In the genomic region with DNA sequence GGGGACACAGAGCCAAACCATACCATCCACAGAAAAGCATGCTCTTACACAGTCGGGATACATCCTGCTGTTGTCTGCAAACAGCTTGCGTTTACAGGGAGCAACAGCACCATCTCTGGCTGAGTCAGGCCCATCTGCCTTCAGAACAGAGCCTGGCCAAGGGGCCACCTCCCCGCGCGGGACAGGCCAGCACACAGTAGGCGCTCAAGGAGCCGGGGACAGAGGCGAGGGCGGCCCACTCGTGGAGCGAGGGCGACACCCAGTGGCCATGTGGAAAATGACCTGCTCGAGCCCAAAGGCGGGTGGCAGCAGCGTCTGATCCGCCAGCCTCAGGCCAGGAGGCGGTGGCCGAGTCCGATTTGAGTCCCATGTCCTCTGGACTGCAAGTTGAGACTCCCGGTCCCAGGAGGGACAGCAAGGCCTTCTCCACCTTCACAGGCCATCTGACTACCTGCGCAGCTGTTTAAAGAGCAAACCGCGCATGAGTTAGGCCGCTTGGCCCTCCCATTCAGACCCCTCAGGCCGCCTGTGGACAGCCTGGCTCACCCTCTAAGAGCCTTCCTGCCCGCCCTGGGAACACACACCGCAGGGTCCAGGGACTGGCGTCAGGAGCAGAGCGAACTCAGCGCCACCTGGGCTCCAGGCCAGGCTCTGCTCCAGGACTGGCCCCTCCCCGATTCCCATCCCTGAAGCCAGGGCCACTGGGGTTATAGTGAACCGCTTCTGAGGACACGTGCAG, we compare ENCODE assay signal across 1 cellular context.
TF ChIP-seq lines count a peak whose summit lies in the region.

No MANE protein-coding gene starts in this region.

TF ChIP-seq in HepG2, 621 proteins besides CTCF, POLR2A, EP300 and RAD21 (continued from another document and continues in another):
- TF ChIP-seq, protein P1, sequence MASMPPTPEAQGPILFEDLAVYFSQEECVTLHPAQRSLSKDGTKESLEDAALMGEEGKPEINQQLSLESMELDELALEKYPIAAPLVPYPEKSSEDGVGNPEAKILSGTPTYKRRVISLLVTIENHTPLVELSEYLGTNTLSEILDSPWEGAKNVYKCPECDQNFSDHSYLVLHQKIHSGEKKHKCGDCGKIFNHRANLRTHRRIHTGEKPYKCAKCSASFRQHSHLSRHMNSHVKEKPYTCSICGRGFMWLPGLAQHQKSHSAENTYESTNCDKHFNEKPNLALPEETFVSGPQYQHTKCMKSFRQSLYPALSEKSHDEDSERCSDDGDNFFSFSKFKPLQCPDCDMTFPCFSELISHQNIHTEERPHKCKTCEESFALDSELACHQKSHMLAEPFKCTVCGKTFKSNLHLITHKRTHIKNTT (CRISPR knock-in tag; IDR thresholded peaks at IDR 0.05) = no peak
- TF ChIP-seq XRCC5 (optimal IDR thresholded peaks at IDR 0.05; ENCODE audit: low read length) = peak; percentile 69
- TF ChIP-seq ZNF782 (CRISPR knock-in tag; IDR thresholded peaks at IDR 0.05; ENCODE audit: borderline replicate concordance) = peak; percentile 95; the same call in 1 of the 2 replicates
- 0 out of 2 replicates have a peak, but pooled peaks have one; percentile 5 for TF ChIP-seq ZNF766 (CRISPR knock-in tag; IDR thresholded peaks at IDR 0.05; ENCODE audit: borderline replicate concordance)
- TF ChIP-seq, protein P2, sequence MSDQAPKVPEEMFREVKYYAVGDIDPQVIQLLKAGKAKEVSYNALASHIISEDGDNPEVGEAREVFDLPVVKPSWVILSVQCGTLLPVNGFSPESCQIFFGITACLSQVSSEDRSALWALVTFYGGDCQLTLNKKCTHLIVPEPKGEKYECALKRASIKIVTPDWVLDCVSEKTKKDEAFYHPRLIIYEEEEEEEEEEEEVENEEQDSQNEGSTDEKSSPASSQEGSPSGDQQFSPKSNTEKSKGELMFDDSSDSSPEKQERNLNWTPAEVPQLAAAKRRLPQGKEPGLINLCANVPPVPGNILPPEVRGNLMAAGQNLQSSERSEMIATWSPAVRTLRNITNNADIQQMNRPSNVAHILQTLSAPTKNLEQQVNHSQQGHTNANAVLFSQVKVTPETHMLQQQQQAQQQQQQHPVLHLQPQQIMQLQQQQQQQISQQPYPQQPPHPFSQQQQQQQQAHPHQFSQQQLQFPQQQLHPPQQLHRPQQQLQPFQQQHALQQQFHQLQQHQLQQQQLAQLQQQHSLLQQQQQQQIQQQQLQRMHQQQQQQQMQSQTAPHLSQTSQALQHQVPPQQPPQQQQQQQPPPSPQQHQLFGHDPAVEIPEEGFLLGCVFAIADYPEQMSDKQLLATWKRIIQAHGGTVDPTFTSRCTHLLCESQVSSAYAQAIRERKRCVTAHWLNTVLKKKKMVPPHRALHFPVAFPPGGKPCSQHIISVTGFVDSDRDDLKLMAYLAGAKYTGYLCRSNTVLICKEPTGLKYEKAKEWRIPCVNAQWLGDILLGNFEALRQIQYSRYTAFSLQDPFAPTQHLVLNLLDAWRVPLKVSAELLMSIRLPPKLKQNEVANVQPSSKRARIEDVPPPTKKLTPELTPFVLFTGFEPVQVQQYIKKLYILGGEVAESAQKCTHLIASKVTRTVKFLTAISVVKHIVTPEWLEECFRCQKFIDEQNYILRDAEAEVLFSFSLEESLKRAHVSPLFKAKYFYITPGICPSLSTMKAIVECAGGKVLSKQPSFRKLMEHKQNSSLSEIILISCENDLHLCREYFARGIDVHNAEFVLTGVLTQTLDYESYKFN (CRISPR knock-in tag; conservative IDR thresholded peaks at IDR 0.05) = 0 out of 2 replicates have a peak, but pooled peaks have one; percentile 39
- TF ChIP-seq PAF1 (CRISPR knock-in tag; IDR thresholded peaks at IDR 0.05) = no peak
- TF ChIP-seq ZNF234 (CRISPR knock-in tag; conservative IDR thresholded peaks at IDR 0.05) = no peak
- no peak for TF ChIP-seq ZNF720 (CRISPR knock-in tag; IDR thresholded peaks at IDR 0.05)
- no peak for TF ChIP-seq ATF7 (IDR thresholded peaks at IDR 0.05)
- TF ChIP-seq ATF7 (CRISPR knock-in tag; IDR thresholded peaks at IDR 0.05) = no peak
- no peak for TF ChIP-seq SMARCC2 (IDR thresholded peaks at IDR 0.05)
- no peak for TF ChIP-seq ZNF282 (IDR thresholded peaks at IDR 0.05; ENCODE audit: partially characterized antibody)
- no peak for TF ChIP-seq ZIK1 (CRISPR knock-in tag; IDR thresholded peaks at IDR 0.05; ENCODE audit: borderline replicate concordance, low read depth)
- TF ChIP-seq SRF (IDR thresholded peaks at IDR 0.05; ENCODE audit: low read depth, low read length) = no peak
- peak; percentile 56; the same call in 1 of the 2 replicates for TF ChIP-seq ZNF788 (CRISPR knock-in tag; IDR thresholded peaks at IDR 0.05; ENCODE audit: borderline replicate concordance)
- TF ChIP-seq GLI4 (CRISPR knock-in tag; IDR thresholded peaks at IDR 0.05; ENCODE audit: borderline replicate concordance) = peak; percentile 94; the same call in 1 of the 2 replicates
- TF ChIP-seq, protein P3, sequence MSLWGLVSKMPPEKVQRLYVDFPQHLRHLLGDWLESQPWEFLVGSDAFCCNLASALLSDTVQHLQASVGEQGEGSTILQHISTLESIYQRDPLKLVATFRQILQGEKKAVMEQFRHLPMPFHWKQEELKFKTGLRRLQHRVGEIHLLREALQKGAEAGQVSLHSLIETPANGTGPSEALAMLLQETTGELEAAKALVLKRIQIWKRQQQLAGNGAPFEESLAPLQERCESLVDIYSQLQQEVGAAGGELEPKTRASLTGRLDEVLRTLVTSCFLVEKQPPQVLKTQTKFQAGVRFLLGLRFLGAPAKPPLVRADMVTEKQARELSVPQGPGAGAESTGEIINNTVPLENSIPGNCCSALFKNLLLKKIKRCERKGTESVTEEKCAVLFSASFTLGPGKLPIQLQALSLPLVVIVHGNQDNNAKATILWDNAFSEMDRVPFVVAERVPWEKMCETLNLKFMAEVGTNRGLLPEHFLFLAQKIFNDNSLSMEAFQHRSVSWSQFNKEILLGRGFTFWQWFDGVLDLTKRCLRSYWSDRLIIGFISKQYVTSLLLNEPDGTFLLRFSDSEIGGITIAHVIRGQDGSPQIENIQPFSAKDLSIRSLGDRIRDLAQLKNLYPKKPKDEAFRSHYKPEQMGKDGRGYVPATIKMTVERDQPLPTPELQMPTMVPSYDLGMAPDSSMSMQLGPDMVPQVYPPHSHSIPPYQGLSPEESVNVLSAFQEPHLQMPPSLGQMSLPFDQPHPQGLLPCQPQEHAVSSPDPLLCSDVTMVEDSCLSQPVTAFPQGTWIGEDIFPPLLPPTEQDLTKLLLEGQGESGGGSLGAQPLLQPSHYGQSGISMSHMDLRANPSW (CRISPR knock-in tag; IDR thresholded peaks at IDR 0.05; ENCODE audit: borderline replicate concordance) = 0 out of 2 replicates have a peak, but pooled peaks have one; percentile 51
- TF ChIP-seq TSC22D2 (CRISPR knock-in tag; IDR thresholded peaks at IDR 0.05; ENCODE audit: borderline replicate concordance) = 0 out of 2 replicates have a peak, but pooled peaks have one; percentile 29
- no peak for TF ChIP-seq PCBP2 (optimal IDR thresholded peaks at IDR 0.05; ENCODE audit: low read depth, low read length, poor library complexity, severe bottlenecking)
- no peak for TF ChIP-seq TP53 (CRISPR knock-in tag; conservative IDR thresholded peaks at IDR 0.05)
- TF ChIP-seq DR1 (CRISPR knock-in tag; IDR thresholded peaks at IDR 0.05) = no peak; the same call in 1 of the 2 replicates
- TF ChIP-seq, protein P4, sequence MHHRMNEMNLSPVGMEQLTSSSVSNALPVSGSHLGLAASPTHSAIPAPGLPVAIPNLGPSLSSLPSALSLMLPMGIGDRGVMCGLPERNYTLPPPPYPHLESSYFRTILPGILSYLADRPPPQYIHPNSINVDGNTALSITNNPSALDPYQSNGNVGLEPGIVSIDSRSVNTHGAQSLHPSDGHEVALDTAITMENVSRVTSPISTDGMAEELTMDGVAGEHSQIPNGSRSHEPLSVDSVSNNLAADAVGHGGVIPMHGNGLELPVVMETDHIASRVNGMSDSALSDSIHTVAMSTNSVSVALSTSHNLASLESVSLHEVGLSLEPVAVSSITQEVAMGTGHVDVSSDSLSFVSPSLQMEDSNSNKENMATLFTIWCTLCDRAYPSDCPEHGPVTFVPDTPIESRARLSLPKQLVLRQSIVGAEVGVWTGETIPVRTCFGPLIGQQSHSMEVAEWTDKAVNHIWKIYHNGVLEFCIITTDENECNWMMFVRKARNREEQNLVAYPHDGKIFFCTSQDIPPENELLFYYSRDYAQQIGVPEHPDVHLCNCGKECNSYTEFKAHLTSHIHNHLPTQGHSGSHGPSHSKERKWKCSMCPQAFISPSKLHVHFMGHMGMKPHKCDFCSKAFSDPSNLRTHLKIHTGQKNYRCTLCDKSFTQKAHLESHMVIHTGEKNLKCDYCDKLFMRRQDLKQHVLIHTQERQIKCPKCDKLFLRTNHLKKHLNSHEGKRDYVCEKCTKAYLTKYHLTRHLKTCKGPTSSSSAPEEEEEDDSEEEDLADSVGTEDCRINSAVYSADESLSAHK (CRISPR knock-in tag; IDR thresholded peaks at IDR 0.05; ENCODE audit: borderline replicate concordance) = 0 out of 2 replicates have a peak, but pooled peaks have one; percentile 40
- TF ChIP-seq, protein P5, sequence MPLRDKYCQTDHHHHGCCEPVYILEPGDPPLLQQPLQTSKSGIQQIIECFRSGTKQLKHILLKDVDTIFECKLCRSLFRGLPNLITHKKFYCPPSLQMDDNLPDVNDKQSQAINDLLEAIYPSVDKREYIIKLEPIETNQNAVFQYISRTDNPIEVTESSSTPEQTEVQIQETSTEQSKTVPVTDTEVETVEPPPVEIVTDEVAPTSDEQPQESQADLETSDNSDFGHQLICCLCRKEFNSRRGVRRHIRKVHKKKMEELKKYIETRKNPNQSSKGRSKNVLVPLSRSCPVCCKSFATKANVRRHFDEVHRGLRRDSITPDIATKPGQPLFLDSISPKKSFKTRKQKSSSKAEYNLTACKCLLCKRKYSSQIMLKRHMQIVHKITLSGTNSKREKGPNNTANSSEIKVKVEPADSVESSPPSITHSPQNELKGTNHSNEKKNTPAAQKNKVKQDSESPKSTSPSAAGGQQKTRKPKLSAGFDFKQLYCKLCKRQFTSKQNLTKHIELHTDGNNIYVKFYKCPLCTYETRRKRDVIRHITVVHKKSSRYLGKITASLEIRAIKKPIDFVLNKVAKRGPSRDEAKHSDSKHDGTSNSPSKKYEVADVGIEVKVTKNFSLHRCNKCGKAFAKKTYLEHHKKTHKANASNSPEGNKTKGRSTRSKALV (CRISPR knock-in tag; IDR thresholded peaks at IDR 0.05) = peak; percentile 83
- TF ChIP-seq, protein P6, sequence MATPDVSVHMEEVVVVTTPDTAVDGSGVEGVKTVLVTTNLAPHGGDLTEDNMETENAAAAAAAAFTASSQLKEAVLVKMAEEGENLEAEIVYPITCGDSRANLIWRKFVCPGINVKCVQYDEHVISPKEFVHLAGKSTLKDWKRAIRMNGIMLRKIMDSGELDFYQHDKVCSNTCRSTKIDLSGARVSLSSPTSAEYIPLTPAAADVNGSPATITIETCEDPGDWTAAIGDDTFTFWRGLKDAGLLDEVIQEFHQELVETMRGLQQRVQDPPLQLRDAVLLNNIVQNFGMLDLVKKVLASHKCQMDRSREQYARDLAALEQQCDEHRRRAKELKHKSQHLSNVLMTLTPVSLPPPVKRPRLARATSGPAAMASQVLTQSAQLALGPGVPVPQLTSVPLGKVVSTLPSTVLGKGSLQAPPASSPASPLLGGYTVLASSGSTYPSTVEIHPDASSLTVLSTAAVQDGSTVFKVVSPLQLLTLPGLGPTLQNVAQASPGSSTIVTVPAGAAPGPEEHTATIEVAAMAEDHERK (CRISPR knock-in tag; IDR thresholded peaks at IDR 0.05; ENCODE audit: low read depth) = no peak
- peak; percentile 74 for TF ChIP-seq REPIN1 (CRISPR knock-in tag; IDR thresholded peaks at IDR 0.05; ENCODE audit: borderline replicate concordance, low read depth)
- no peak for TF ChIP-seq KLF13 (CRISPR knock-in tag; IDR thresholded peaks at IDR 0.05)
- no peak; the same call in 1 of the 2 replicates for TF ChIP-seq ZNF235 (CRISPR knock-in tag; IDR thresholded peaks at IDR 0.05; ENCODE audit: borderline replicate concordance)
- TF ChIP-seq, protein P7, sequence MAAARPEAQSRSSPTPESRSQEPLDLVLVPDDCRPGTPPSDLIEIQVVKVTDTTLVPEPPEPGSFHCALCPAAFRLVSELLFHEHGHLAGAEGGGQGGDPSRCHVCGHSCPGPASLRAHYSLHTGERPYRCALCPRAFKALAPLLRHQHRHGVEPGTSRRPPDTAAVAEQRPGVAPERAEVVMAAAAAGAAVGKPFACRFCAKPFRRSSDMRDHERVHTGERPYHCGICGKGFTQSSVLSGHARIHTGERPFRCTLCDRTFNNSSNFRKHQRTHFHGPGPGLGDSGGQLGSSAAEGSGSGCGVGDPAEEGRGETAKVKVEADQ (CRISPR knock-in tag; IDR thresholded peaks at IDR 0.05; ENCODE audit: borderline replicate concordance) = peak; percentile 77
- TF ChIP-seq, protein P8, sequence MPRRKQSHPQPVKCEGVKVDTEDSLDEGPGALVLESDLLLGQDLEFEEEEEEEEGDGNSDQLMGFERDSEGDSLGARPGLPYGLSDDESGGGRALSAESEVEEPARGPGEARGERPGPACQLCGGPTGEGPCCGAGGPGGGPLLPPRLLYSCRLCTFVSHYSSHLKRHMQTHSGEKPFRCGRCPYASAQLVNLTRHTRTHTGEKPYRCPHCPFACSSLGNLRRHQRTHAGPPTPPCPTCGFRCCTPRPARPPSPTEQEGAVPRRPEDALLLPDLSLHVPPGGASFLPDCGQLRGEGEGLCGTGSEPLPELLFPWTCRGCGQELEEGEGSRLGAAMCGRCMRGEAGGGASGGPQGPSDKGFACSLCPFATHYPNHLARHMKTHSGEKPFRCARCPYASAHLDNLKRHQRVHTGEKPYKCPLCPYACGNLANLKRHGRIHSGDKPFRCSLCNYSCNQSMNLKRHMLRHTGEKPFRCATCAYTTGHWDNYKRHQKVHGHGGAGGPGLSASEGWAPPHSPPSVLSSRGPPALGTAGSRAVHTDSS (CRISPR knock-in tag; conservative IDR thresholded peaks at IDR 0.05) = peak; percentile 94; the same call in 1 of the 2 replicates
- 0 out of 2 replicates have a peak, but pooled peaks have one; percentile 19 for TF ChIP-seq ARNTL (CRISPR knock-in tag; IDR thresholded peaks at IDR 0.05)
- TF ChIP-seq, protein P9, sequence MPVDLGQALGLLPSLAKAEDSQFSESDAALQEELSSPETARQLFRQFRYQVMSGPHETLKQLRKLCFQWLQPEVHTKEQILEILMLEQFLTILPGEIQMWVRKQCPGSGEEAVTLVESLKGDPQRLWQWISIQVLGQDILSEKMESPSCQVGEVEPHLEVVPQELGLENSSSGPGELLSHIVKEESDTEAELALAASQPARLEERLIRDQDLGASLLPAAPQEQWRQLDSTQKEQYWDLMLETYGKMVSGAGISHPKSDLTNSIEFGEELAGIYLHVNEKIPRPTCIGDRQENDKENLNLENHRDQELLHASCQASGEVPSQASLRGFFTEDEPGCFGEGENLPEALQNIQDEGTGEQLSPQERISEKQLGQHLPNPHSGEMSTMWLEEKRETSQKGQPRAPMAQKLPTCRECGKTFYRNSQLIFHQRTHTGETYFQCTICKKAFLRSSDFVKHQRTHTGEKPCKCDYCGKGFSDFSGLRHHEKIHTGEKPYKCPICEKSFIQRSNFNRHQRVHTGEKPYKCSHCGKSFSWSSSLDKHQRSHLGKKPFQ (CRISPR knock-in tag; IDR thresholded peaks at IDR 0.05; ENCODE audit: insufficient replicate concordance) = peak; percentile 17
- TF ChIP-seq, protein P10, sequence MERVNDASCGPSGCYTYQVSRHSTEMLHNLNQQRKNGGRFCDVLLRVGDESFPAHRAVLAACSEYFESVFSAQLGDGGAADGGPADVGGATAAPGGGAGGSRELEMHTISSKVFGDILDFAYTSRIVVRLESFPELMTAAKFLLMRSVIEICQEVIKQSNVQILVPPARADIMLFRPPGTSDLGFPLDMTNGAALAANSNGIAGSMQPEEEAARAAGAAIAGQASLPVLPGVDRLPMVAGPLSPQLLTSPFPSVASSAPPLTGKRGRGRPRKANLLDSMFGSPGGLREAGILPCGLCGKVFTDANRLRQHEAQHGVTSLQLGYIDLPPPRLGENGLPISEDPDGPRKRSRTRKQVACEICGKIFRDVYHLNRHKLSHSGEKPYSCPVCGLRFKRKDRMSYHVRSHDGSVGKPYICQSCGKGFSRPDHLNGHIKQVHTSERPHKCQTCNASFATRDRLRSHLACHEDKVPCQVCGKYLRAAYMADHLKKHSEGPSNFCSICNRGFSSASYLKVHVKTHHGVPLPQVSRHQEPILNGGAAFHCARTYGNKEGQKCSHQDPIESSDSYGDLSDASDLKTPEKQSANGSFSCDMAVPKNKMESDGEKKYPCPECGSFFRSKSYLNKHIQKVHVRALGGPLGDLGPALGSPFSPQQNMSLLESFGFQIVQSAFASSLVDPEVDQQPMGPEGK (CRISPR knock-in tag; IDR thresholded peaks at IDR 0.05) = no peak
- TF ChIP-seq ZNF780A (CRISPR knock-in tag; IDR thresholded peaks at IDR 0.05) = no peak
